Comparison of ENCODE assay signal across 9 cellular contexts in the genomic region with DNA sequence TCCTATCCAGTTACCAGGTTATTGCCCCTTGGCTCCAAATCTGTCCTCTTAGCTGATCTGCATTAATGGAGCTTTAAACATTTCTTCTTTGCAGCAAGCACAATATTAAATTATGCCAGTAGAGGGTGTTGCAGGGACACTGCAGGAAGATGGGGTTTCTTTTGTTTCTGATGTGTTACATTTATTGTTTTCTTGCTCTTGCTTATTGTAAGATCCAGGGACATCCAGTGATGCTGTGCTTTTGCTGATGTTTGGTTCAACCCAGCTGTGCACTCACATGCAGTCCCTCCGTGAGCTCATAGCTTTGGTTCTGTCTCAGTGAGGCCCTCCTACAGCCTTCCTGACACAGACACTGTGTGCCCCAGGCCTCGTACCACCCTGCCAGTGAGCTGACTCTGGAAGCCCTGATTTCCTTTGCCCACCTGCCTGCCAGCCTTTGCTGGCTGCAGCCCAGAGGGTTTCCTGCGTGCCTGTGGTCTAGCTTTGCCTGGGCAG.
DNase-seq lines count a peak whose midpoint lies in the region; ATAC-seq and TF ChIP-seq lines count a peak whose summit lies in the region.
"Had no signal": no experiment of that assay in that cellular context is flagged by ENCODE, and none has a peak within 500 bp of the region (broad histone marks: within the 10 kb centered on the region; RNA-seq: fewer than 3 reads in every experiment).

No MANE protein-coding gene starts in this region.

- no peak overlapping the region for H4K12ac ChIP-seq in trophoblast cell (ENCODE audit: low read depth, low read length)

- H3K9me3 ChIP-seq in GM23248 (ENCODE audit: low read depth) (no peaks in the 10 kb centered on the region), adipocyte (ENCODE audit: control insufficient read depth, low read length) (no peaks in the 10 kb centered on the region), trophoblast cell (ENCODE audit: insufficient read depth, low read depth, low read length) (no peaks in the 10 kb centered on the region), suprapubic skin (no peaks in the 10 kb centered on the region)
- H3K9me3 ChIP-seq: SJSA1 had no signal

- no peaks in the 10 kb centered on the region for H3K79me1 ChIP-seq in trophoblast cell (ENCODE audit: low read length)

- H3K27me3 ChIP-seq in GM23248 (replicated peaks; ENCODE audit: insufficient read depth) = no peaks in the 10 kb centered on the region
- no peaks in the 10 kb centered on the region for H3K27me3 ChIP-seq in adipocyte (replicated peaks; ENCODE audit: control insufficient read depth, insufficient read depth, low read length)
- H3K27me3 ChIP-seq in trophoblast cell (ENCODE audit: insufficient read depth, low read length) = no peaks in the 10 kb centered on the region
- no peaks in the 10 kb centered on the region for H3K27me3 ChIP-seq in suprapubic skin
- H3K27me3 ChIP-seq: SJSA1 had no signal

- H3K14ac ChIP-seq in trophoblast cell (ENCODE audit: low read length) = no peak overlapping the region

- TF ChIP-seq CTCF in suprapubic skin (IDR thresholded peaks at IDR 0.05) = peak in 1 of 2 donors; percentile 55

- no peaks in the 10 kb centered on the region for H3F3A ChIP-seq in GM23248 (ENCODE audit: insufficient read depth)

- no peak overlapping the region for H2BK5ac ChIP-seq in trophoblast cell (ENCODE audit: low read depth, low read length, poor library complexity)

- no peak overlapping the region for H3K9ac ChIP-seq in GM23248
- no peak overlapping the region for H3K9ac ChIP-seq in adipocyte (ENCODE audit: low read length)
- H3K9ac ChIP-seq in trophoblast cell (ENCODE audit: low read length) = no peak overlapping the region

- no peaks in the 10 kb centered on the region for H3K4me1 ChIP-seq in GM23248 (ENCODE audit: insufficient read depth)
- no peaks in the 10 kb centered on the region for H3K4me1 ChIP-seq in adipocyte (ENCODE audit: control insufficient read depth, insufficient read depth, low read length)
- no peaks in the 10 kb centered on the region for H3K4me1 ChIP-seq in trophoblast cell (ENCODE audit: control insufficient read depth in 1 of 2, insufficient read depth in 2 of 2, low read length in 2 of 2)
- no peaks in the 10 kb centered on the region for H3K4me1 ChIP-seq in suprapubic skin
- H3K4me1 ChIP-seq: SJSA1 had no signal

- no peaks in the 10 kb centered on the region for H4K20me1 ChIP-seq in GM23248 (ENCODE audit: insufficient read depth)

- no peak overlapping the region for H2BK12ac ChIP-seq in trophoblast cell (ENCODE audit: low read length)

- ATAC-seq in HG03025 (IDR thresholded peaks at IDR 0.05; ENCODE audit: low FRiP score, unreplicated experiment) = no peak

- DNase-seq in COLO668 (lab: John Stamatoyannopoulos, UW; ENCODE audit: unreplicated experiment) (peak; percentile 12), GM23248 (peak; percentile 66), NCI-H2171 (lab: John Stamatoyannopoulos, UW) (peak; percentile 32), adipocyte (ENCODE audit: low read depth) (peak; percentile 81), head of caudate nucleus (peak in 39 of 42 donors; percentile 3 to 80 (median 45)), trophoblast cell (peak in 1 of 2 donors; percentile 52), suprapubic skin (ENCODE audit: low spot score in 2 of 2) (no peak)

- H3K18ac ChIP-seq in trophoblast cell (ENCODE audit: low read length) = no peak overlapping the region

- 53 to 66% methylated on average over 3 of the region's 3 CpGs for WGBS in GM23248 (ENCODE audit: low coverage in 1 of 2, low lambda C conversion rate in 2 of 2, missing lambda C conversion rate in 2 of 2), 2 experiments
- WGBS in trophoblast cell (ENCODE audit: extremely low coverage, insufficient coverage, insufficient read length) = no CpG with 5 or more reads among the region's 3 CpGs
- 80% methylated on average over 3 of the region's 3 CpGs for WGBS in suprapubic skin

- TF ChIP-seq POLR2A in suprapubic skin (IDR thresholded peaks at IDR 0.05) = no peak

- intact Hi-C loops in head of caudate nucleus (cut with DNase I) = loop anchor here (5.0 kb wide), 2 partner anchors 465 to 480 kb away; no protein-coding TSS in a partner anchor

- no peak overlapping the region for H2AK5ac ChIP-seq in trophoblast cell (ENCODE audit: low read length)

- TF ChIP-seq EP300 in suprapubic skin (IDR thresholded peaks at IDR 0.05) = no peak

- H3K27ac ChIP-seq in GM23248 (no peak overlapping the region), trophoblast cell (ENCODE audit: low read depth, low read length) (no peak overlapping the region), suprapubic skin (no peak overlapping the region)
- H3K27ac ChIP-seq: SJSA1 had no signal

- no peak overlapping the region for H2BK120ac ChIP-seq in trophoblast cell (ENCODE audit: insufficient read depth, low read length, poor library complexity)

- H3K4me3 ChIP-seq in GM23248 (no peak overlapping the region), adipocyte (ENCODE audit: low read length) (no peak overlapping the region), trophoblast cell (ENCODE audit: low read depth, low read length) (no peak overlapping the region), suprapubic skin (no peak overlapping the region)
- H3K4me3 ChIP-seq: SJSA1 had no signal

- H3K4me2 ChIP-seq in GM23248 (ENCODE audit: unreplicated experiment) (no peak overlapping the region), trophoblast cell (ENCODE audit: low read length) (no peak overlapping the region)

- no peak overlapping the region for H4K91ac ChIP-seq in trophoblast cell (ENCODE audit: low read depth, low read length)

- no peak overlapping the region for H3K4ac ChIP-seq in trophoblast cell (ENCODE audit: low read depth, low read length)

- no peak overlapping the region for H3K23ac ChIP-seq in trophoblast cell (ENCODE audit: low read length)

- H3K36me3 ChIP-seq in GM23248 (ENCODE audit: low read depth) = no peaks in the 10 kb centered on the region
- no peaks in the 10 kb centered on the region for H3K36me3 ChIP-seq in adipocyte (ENCODE audit: control insufficient read depth, insufficient read depth, low read length, severe bottlenecking)
- no peaks in the 10 kb centered on the region for H3K36me3 ChIP-seq in trophoblast cell (ENCODE audit: control insufficient read depth in 1 of 2, insufficient read depth in 2 of 2, low read length in 2 of 2)
- H3K36me3 ChIP-seq in suprapubic skin = no peaks in the 10 kb centered on the region
- H3K36me3 ChIP-seq: SJSA1 had no signal

- no peak overlapping the region for H4K8ac ChIP-seq in trophoblast cell (ENCODE audit: low read depth, low read length)

- H3K79me2 ChIP-seq in GM23248 (ENCODE audit: insufficient read depth) = no peaks in the 10 kb centered on the region
- no peaks in the 10 kb centered on the region for H3K79me2 ChIP-seq in trophoblast cell (ENCODE audit: control insufficient read depth, insufficient read depth, low read length, poor library complexity)

- no peaks in the 10 kb centered on the region for H3K9me2 ChIP-seq in GM23248 (ENCODE audit: insufficient read depth)

- in situ Hi-C loops in GM23248 (cut with MboI) = loop anchor here (5.0 to 25.0 kb wide), 2 partner anchors 460 to 725 kb away; a partner anchor contains a TSS

- H2AFZ ChIP-seq in GM23248 (no peak overlapping the region), trophoblast cell (ENCODE audit: insufficient read depth, low read length, poor library complexity) (peak overlapping the region; percentile 45)

Comparison
In these comparisons a context has a peak if more than half of its experiments do, and no peak if none do; other contexts are left out.
1. DNase-seq: peak in COLO668 (single experiment), GM23248 (single experiment), NCI-H2171 (single experiment), adipocyte (single experiment) and head of caudate nucleus (39 of 42); none in suprapubic skin (0 of 2).